Comparison of ENCODE assay signal across 8 cellular contexts in genomic region chr3:58532794-58533220, GRCh38. TPM values are rescaled to one million over a fixed set of nuclear protein-coding genes. Genes with fewer than 3 reads are reported as not detected.
DNase-seq lines count a peak whose midpoint lies in the region; ATAC-seq, FAIRE-seq and TF ChIP-seq lines count a peak whose summit lies in the region.

No MANE protein-coding gene starts in this region.

- H3K4me1 Mint-ChIP-seq in activated naive CD4-positive, alpha-beta T cell treated with anti-CD3 and anti-CD28 coated beads for 36 hours (ENCODE audit: low read depth), result peaks cover 10% of the 10 kb centered on the region

- TF ChIP-seq POLR2A in prostate gland (IDR thresholded peaks at IDR 0.05), result no peak

- peak; percentile 86 to 96 (median 92) for TF ChIP-seq CTCF in prostate gland (IDR thresholded peaks at IDR 0.05)

- FAIRE-seq in G401.6 (lab: Jason Lieb, UNC), result peak; percentile 62

- H3K36me3 ChIP-seq in prostate gland, result peaks cover 0 to 4% of the 10 kb centered on the region in 2 donors
- peaks cover 0 to 2% of the 10 kb centered on the region in 2 donors for H3K36me3 ChIP-seq in aorta (ENCODE audit: control insufficient read depth in 1 of 2, insufficient read depth in 2 of 2, low read length in 1 of 2)

- ATAC-seq in GM21515 (IDR thresholded peaks at IDR 0.05; ENCODE audit: unreplicated experiment), result peak; percentile 85
- peak; percentile 89 for ATAC-seq in SK-N-SH treated with all-trans-retinoic acid at 6 μM for 48 hours
- peak; percentile 45 for ATAC-seq in Right ventricle myocardium inferior
- ATAC-seq in aorta (ENCODE audit: low FRiP score), result peak; percentile 75

- intact Hi-C loops in activated naive CD4-positive, alpha-beta T cell treated with anti-CD3 and anti-CD28 coated beads for 36 hours (cut with micrococcal nuclease), result loop anchor here (1.0 to 5.0 kb wide), 11 partner anchors 42 to 526 kb away; partner anchors contain the start of genes ABHD6, FLNB, HTD2 and PDHB
- intact Hi-C loops in Right ventricle myocardium inferior (cut with DNase I), result loop anchor here (2.0 to 5.0 kb wide), 3 partner anchors 70 to 226 kb away; partner anchors contain the start of genes HTD2 and RPP14
- intact Hi-C loops in prostate gland (cut with DNase I), result loop anchor here (5.0 kb wide), 2 partner anchors 41 to 111 kb away; partner anchors contain the start of gene KCTD6
- intact Hi-C loops in aorta (cut with DNase I), result loop anchor here in 1 of 2 donors (5.0 to 10.0 kb wide), 3 partner anchors 71 to 211 kb away; partner anchors contain the start of gene PDHB

- CTCF ChIA-PET in activated naive CD4-positive, alpha-beta T cell treated with anti-CD3 and anti-CD28 coated beads for 36 hours (lab: Charles Lee), result interaction anchor here (0.6 to 4.0 kb wide), 11 partner anchors 11 to 995 kb away, joined by 3 to 29 read pairs (median 4); partner anchors contain the start of genes HTD2, KCTD6 and RPP14

- 17% methylated on average over 11 of the region's 11 CpGs for WGBS in prostate gland
- 23 to 27% methylated on average over 11 of the region's 11 CpGs for WGBS in aorta, 2 donors

- H3K27ac Mint-ChIP-seq in activated naive CD4-positive, alpha-beta T cell treated with anti-CD3 and anti-CD28 coated beads for 36 hours, result peak overlapping the region; percentile 15

- H3K36me3 Mint-ChIP-seq in activated naive CD4-positive, alpha-beta T cell treated with anti-CD3 and anti-CD28 coated beads for 36 hours (ENCODE audit: low read depth), result no peaks in the 10 kb centered on the region

- DNase-seq in HT1080 (ENCODE audit: low read depth) (peak; percentile 74), Right ventricle myocardium inferior (ENCODE audit: missing footprints) (peak; percentile 87), prostate gland (ENCODE audit: low spot score) (peak; percentile 43), aorta (peak; percentile 78 to 87)
- DNase-seq in activated naive CD4-positive, alpha-beta T cell treated with anti-CD3 and anti-CD28 coated beads for 36 hours, result peak; percentile 90

- no peak overlapping the region for H3K27ac ChIP-seq in prostate gland
- H3K27ac ChIP-seq in aorta (ENCODE audit: low read depth in 1 of 2, low read length in 2 of 2), result no peak overlapping the region

- H3K27me3 Mint-ChIP-seq in activated naive CD4-positive, alpha-beta T cell treated with anti-CD3 and anti-CD28 coated beads for 36 hours (ENCODE audit: low read depth), result no peaks in the 10 kb centered on the region

- H3K4me3 Mint-ChIP-seq in activated naive CD4-positive, alpha-beta T cell treated with anti-CD3 and anti-CD28 coated beads for 36 hours, result no peak overlapping the region

- no peak overlapping the region for H3K4me3 ChIP-seq in prostate gland
- no peak overlapping the region for H3K4me3 ChIP-seq in aorta (ENCODE audit: low read length in 2 of 2)

- H3K4me1 ChIP-seq in prostate gland (replicated peaks) (no peaks in the 10 kb centered on the region), aorta (ENCODE audit: control insufficient read depth in 1 of 2, insufficient read depth in 2 of 2, low read length in 2 of 2) (no peaks in the 10 kb centered on the region)

- H3K27me3 ChIP-seq in prostate gland (replicated peaks; ENCODE audit: insufficient read depth), result no peaks in the 10 kb centered on the region
- no peaks in the 10 kb centered on the region for H3K27me3 ChIP-seq in aorta (ENCODE audit: control insufficient read depth in 1 of 2, insufficient read depth in 2 of 2, low read length in 1 of 2)

- H3K9me3 Mint-ChIP-seq in activated naive CD4-positive, alpha-beta T cell treated with anti-CD3 and anti-CD28 coated beads for 36 hours, result no peaks in the 10 kb centered on the region

- no peaks in the 10 kb centered on the region for H3K9me3 ChIP-seq in prostate gland
- no peaks in the 10 kb centered on the region for H3K9me3 ChIP-seq in aorta (ENCODE audit: control insufficient read depth, low read length)

TF ChIP-seq in SK-N-SH treated with all-trans-retinoic acid at 6 μM for 48 hours, 23 proteins besides CTCF, POLR2A, EP300 and RAD21:
- no peak for TF ChIP-seq ESRRG (CRISPR knock-in tag; IDR thresholded peaks at IDR 0.05)
- TF ChIP-seq POU6F1 (CRISPR knock-in tag; IDR thresholded peaks at IDR 0.05; ENCODE audit: borderline replicate concordance, low read depth), result no peak
TF ChIP-seq in SK-N-SH treated with all-trans-retinoic acid at 6 μM for 48 hours: peak in this region for 0.

RNA-seq across cellular contexts. Expression of gene ACOX2, which starts 4.2 kb away (rescaled TPM):
- total RNA-seq in HT1080 (2014; rRNA removed; shearing (Covaris generic)), result 61.4 and 69.8 TPM in 2 replicates
- polyA plus RNA-seq in HT1080 (2015; cell fraction: cytosol; rRNA removed), result 19.6 and 22.5 TPM in 2 replicates
- 12.7 and 14.9 TPM in 2 replicates for polyA plus RNA-seq in HT1080 (2015; cell fraction: nucleus; rRNA removed)
- total RNA-seq in activated naive CD4-positive, alpha-beta T cell treated with anti-CD3 and anti-CD28 coated beads for 36 hours, result not detected
- total RNA-seq in Right ventricle myocardium inferior, result 33.4 TPM
- 10 to 100 TPM; 19.7 to 42.5 TPM for total RNA-seq in prostate gland
- 10 to 100 TPM; 12.9 to 31.5 TPM for total RNA-seq in aorta
- polyA plus RNA-seq in aorta, result 10 to 100 TPM; 10.6 to 68.7 TPM

RNA-seq across cellular contexts. Expression of gene KCTD6, which starts 40.9 kb away (rescaled TPM):
- 5.8 and 10.2 TPM in 2 replicates for total RNA-seq in HT1080 (2014; rRNA removed; shearing (Covaris generic))
- polyA plus RNA-seq in HT1080 (2015; cell fraction: cytosol; rRNA removed), result 12.0 and 13.5 TPM in 2 replicates
- polyA plus RNA-seq in HT1080 (2015; cell fraction: nucleus; rRNA removed), result 10.2 and 10.7 TPM in 2 replicates
- total RNA-seq in activated naive CD4-positive, alpha-beta T cell treated with anti-CD3 and anti-CD28 coated beads for 36 hours, result 1 to 10 TPM; 8.4 to 9.9 TPM
- total RNA-seq in Right ventricle myocardium inferior (11.3 TPM), prostate gland (10 to 100 TPM in 1 of 2 donors, 1 to 10 TPM in 1; 7.2 to 14.9 TPM), aorta (10 to 100 TPM in 1 of 2 donors, 1 to 10 TPM in 1; 7.9 to 12.8 TPM)
- 10 to 100 TPM in 1 of 2 donors, 1 to 10 TPM in 1; 5.9 to 16.5 TPM for polyA plus RNA-seq in aorta

RNA-seq across cellular contexts. Expression of gene FAM107A, which starts 44.4 kb away (rescaled TPM):
- total RNA-seq in HT1080 (2014; rRNA removed; shearing (Covaris generic)), result 0.02 TPM in 1 of 2 replicates, not detected in the other
- 0.02 and 0.07 TPM in 2 replicates for polyA plus RNA-seq in HT1080 (2015; cell fraction: cytosol; rRNA removed)
- 0.15 TPM in 1 of 2 replicates, not detected in the other for polyA plus RNA-seq in HT1080 (2015; cell fraction: nucleus; rRNA removed)
- not detected for total RNA-seq in activated naive CD4-positive, alpha-beta T cell treated with anti-CD3 and anti-CD28 coated beads for 36 hours
- total RNA-seq in Right ventricle myocardium inferior (82.9 TPM), prostate gland (10 to 100 TPM; 54.5 to 80.2 TPM), aorta (10 to 100 TPM; 10.2 to 23.6 TPM)
- 1 to 10 TPM; 3.8 to 5.6 TPM for polyA plus RNA-seq in aorta

Comparison
In these comparisons a context has a peak if more than half of its experiments do, and no peak if none do; other contexts are left out.
1. RNA of gene ACOX2, which starts 4.2 kb away (total RNA-seq): 61.4 to 69.8 TPM in HT1080, 19.7 to 42.5 TPM in prostate gland, 33.4 TPM in Right ventricle myocardium inferior (single experiment) and 12.9 to 31.5 TPM in aorta; not detected in activated naive CD4-positive, alpha-beta T cell treated with anti-CD3 and anti-CD28 coated beads for 36 hours; every median in the first group is over 10 times any median in the second.
2. RNA of gene FAM107A, which starts 44.4 kb away (total RNA-seq): 82.9 TPM in Right ventricle myocardium inferior (single experiment), 54.5 to 80.2 TPM in prostate gland and 10.2 to 23.6 TPM in aorta; 0.02 TPM in HT1080 and not detected in activated naive CD4-positive, alpha-beta T cell treated with anti-CD3 and anti-CD28 coated beads for 36 hours; every median in the first group is over 10 times any median in the second.
3. Peak in every context shown above with its lines, with median percentiles within 50 percentile points of each other: ATAC-seq and DNase-seq.